8 cellular contexts compared by ENCODE assay signal in the genomic region with DNA sequence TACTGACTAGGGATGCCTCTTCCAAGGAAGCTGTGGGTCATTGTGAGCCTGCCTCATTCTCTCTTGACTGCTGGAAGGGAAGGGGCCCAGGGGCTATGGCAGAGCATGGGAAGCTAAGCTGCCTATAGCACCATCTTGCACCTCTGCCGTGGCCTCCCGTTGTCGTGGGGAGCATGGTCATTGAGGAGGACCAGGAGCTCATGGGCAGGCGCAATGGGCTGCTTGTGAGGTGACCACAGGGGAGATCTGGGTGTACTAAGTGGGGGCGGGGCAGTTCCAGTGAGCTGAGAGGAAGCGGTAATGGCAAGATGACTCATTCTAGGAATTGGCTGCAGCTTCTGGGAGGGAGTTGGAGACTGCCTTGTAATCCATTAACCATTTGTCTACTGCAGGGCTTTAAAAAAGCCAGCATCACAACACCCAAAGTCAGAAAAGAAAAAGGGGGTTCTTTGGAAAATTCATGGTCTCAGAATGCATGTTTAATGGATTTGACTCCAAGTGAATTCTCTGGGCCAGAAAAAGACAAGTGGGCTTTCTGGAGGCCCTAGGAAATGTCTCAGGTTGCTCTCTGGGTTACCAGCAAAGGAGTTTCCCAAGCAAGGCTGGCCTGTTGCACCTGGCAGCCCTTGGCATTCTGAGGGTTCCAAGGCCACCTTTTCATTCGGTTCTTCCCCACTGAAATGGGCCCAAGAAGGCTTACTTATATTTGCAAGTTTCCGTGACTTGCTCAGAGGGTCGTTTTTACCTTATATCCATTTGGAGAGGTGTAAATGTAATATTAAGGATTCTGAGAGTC. TPM values are rescaled to one million over a fixed set of nuclear protein-coding genes. Genes with fewer than 3 reads are reported as not detected.
DNase-seq lines count a peak whose midpoint lies in the region; ATAC-seq lines count a peak whose summit lies in the region.

No MANE protein-coding gene starts in this region.

- peak overlapping the region; percentile 79 for H3K27ac ChIP-seq in effector memory CD4-positive, alpha-beta T cell (ENCODE audit: insufficient read depth, low read length, poor library complexity, severe bottlenecking)

- peaks cover 56% of the 10 kb centered on the region for H3K4me1 ChIP-seq in effector memory CD4-positive, alpha-beta T cell (ENCODE audit: control insufficient read depth, insufficient read depth, low read length, poor library complexity, severe bottlenecking)

- peak; percentile 21 for ATAC-seq in GM18511 (IDR thresholded peaks at IDR 0.05; ENCODE audit: unreplicated experiment)
- no peak for ATAC-seq in GM21786 (IDR thresholded peaks at IDR 0.05; ENCODE audit: unreplicated experiment)

- no peaks in the 10 kb centered on the region for H3K9me3 ChIP-seq in MG63
- no peaks in the 10 kb centered on the region for H3K9me3 ChIP-seq in effector memory CD4-positive, alpha-beta T cell (ENCODE audit: control insufficient read depth, low read length)

- no peak overlapping the region; the same call in 1 of the 2 replicates for H3K4me3 ChIP-seq in MG63
- H3K4me3 ChIP-seq in effector memory CD4-positive, alpha-beta T cell (ENCODE audit: insufficient read depth, low read depth, low read length, poor library complexity, severe bottlenecking) = peak overlapping the region; percentile 34

- no peaks in the 10 kb centered on the region for H3K27me3 ChIP-seq in MG63
- no peaks in the 10 kb centered on the region for H3K27me3 ChIP-seq in effector memory CD4-positive, alpha-beta T cell (replicated peaks; ENCODE audit: control insufficient read depth, insufficient read depth, low read length, poor library complexity, severe bottlenecking)

- DNase-seq in AG08396 (ENCODE audit: low spot score) (peak; percentile 85), MG63 (peak; percentile 90), medulla oblongata (ENCODE audit: extremely low spot score) (peak; percentile 76)
- peak; percentile 40 for DNase-seq in activated CD4-positive, alpha-beta T cell treated with anti-CD3 and anti-CD28 coated beads, Interleukin-2, amount 50 U/mL, for 1 hour
- peak in 2 of 3 donors; percentile 25 to 44 for DNase-seq in effector memory CD4-positive, alpha-beta T cell
- DNase-seq in stimulated activated CD8-positive, alpha-beta memory T cell treated with anti-CD3 and anti-CD28 coated beads, Interleukin-4, amount 100 ng/mL, for 48 hours = peak; percentile 82

- H3K36me3 ChIP-seq in MG63 = peaks cover 7% of the 10 kb centered on the region
- no peaks in the 10 kb centered on the region for H3K36me3 ChIP-seq in effector memory CD4-positive, alpha-beta T cell (ENCODE audit: control insufficient read depth, insufficient read depth, low read length)

RNA-seq across cellular contexts. Expression of gene DUSP5, which starts 3.6 kb away (rescaled TPM):
- total RNA-seq in MG63 (2014; rRNA removed; shearing (Covaris generic); ENCODE audit: low replicate concordance) = 0.59 TPM in 1 of 2 replicates, not detected in the other

Comparison
In these comparisons a context has a peak if more than half of its experiments do, and no peak if none do; other contexts are left out.
1. DNase-seq: peak in every context shown above with its lines; median percentile 90 in MG63; 85 in AG08396; 82 in stimulated activated CD8-positive, alpha-beta memory T cell treated with anti-CD3 and anti-CD28 coated beads, Interleukin-4, amount 100 ng/mL, for 48 hours; 76 in medulla oblongata; 40 in activated CD4-positive, alpha-beta T cell treated with anti-CD3 and anti-CD28 coated beads, Interleukin-2, amount 50 U/mL, for 1 hour; 34 in effector memory CD4-positive, alpha-beta T cell.